8 cellular contexts compared by ENCODE assay signal in genomic region chr14:35229495-35230089, GRCh38.
DNase-seq lines count a peak whose midpoint lies in the region; ATAC-seq and TF ChIP-seq lines count a peak whose summit lies in the region.

No MANE protein-coding gene starts in this region.

- H3K79me2 ChIP-seq in SU-DHL-6 (ENCODE audit: insufficient read depth, low read length): no peaks in the 10 kb centered on the region; the same call in 1 of the 2 replicates

- H3K4me2 ChIP-seq in SU-DHL-6 (ENCODE audit: low read depth, low read length, poor library complexity, severe bottlenecking): no peak overlapping the region

- no peaks in the 10 kb centered on the region for H3K27me3 ChIP-seq in SU-DHL-6 (ENCODE audit: low read length)
- H3K27me3 ChIP-seq in liver (ENCODE audit: control insufficient read depth in 4 of 4, insufficient read depth in 4 of 4, low read length in 3 of 4): no peaks in the 10 kb centered on the region

- no peaks in the 10 kb centered on the region for H3K4me1 ChIP-seq in liver (ENCODE audit: control insufficient read depth in 4 of 4, insufficient read depth in 4 of 4, low read length in 3 of 4)

- H3K27ac ChIP-seq in SU-DHL-6 (ENCODE audit: low read depth, low read length) (no peak overlapping the region), liver (ENCODE audit: low read depth in 1 of 2, low read length in 2 of 2) (no peak overlapping the region)

- WGBS in liver: 83% methylated on average over 3 of the region's 3 CpGs

- no peak for TF ChIP-seq EP300 in Ishikawa (IDR thresholded peaks at IDR 0.05; ENCODE audit: borderline replicate concordance)

- H3K9me3 ChIP-seq in SU-DHL-6 (ENCODE audit: insufficient read depth, low read length): no peaks in the 10 kb centered on the region
- no peaks in the 10 kb centered on the region for H3K9me3 ChIP-seq in liver (ENCODE audit: control insufficient read depth in 4 of 4, low read length in 3 of 4)

- TF ChIP-seq RAD21 in Ishikawa (IDR thresholded peaks at IDR 0.05; ENCODE audit: low read depth) (peak; percentile 48), liver (IDR thresholded peaks at IDR 0.05) (peak; percentile 55 to 60)

- DNase-seq in ELR (ENCODE audit: low read depth): peak; percentile 37
- no peak for DNase-seq in middle frontal gyrus (ENCODE audit: extremely low spot score, low spot score)
- DNase-seq in GM19238 (ENCODE audit: insufficient read length, low spot score): no peak
- no peak for DNase-seq in inferior parietal cortex (ENCODE audit: extremely low spot score)

- H3K4me3 ChIP-seq in SU-DHL-6 (ENCODE audit: insufficient read depth, low read length, poor library complexity, severe bottlenecking) (no peak overlapping the region), liver (ENCODE audit: low read depth in 1 of 3, low read length in 3 of 3) (no peak overlapping the region)

- no peaks in the 10 kb centered on the region for H3K9me2 ChIP-seq in SU-DHL-6 (replicated peaks; ENCODE audit: insufficient read depth, low read length)

- TF ChIP-seq CTCF in SU-DHL-6 (IDR thresholded peaks at IDR 0.05; ENCODE audit: insufficient read depth, low read length, poor library complexity, severe bottlenecking) (peak; percentile 34), liver (IDR thresholded peaks at IDR 0.05; ENCODE audit: low read depth, low read length, missing input control) (peak; percentile 14)

- ATAC-seq in HG03571 (IDR thresholded peaks at IDR 0.05; ENCODE audit: unreplicated experiment): no peak

- H3K9ac ChIP-seq in SU-DHL-6 (ENCODE audit: low read length): no peak overlapping the region
- H3K9ac ChIP-seq in liver (ENCODE audit: low read depth in 1 of 2, low read length in 2 of 2): no peak overlapping the region

- H3K36me3 ChIP-seq in SU-DHL-6 (ENCODE audit: low read length) (no peaks in the 10 kb centered on the region), liver (ENCODE audit: control insufficient read depth in 4 of 4, insufficient read depth in 3 of 4, low read depth in 1 of 4, low read length in 3 of 4) (no peaks in the 10 kb centered on the region)

- no peak overlapping the region for H2AFZ ChIP-seq in SU-DHL-6 (ENCODE audit: low read depth, low read length, severe bottlenecking)

- no peaks in the 10 kb centered on the region for H4K20me1 ChIP-seq in SU-DHL-6 (ENCODE audit: low read depth, low read length)

- H3F3A ChIP-seq in SU-DHL-6 (ENCODE audit: insufficient read depth): no peaks in the 10 kb centered on the region

TF ChIP-seq in Ishikawa, 13 proteins besides CTCF, POLR2A, EP300 and RAD21:
- TF ChIP-seq CREB1 (IDR thresholded peaks at IDR 0.05; ENCODE audit: low read depth) (no peak), MAX (IDR thresholded peaks at IDR 0.05) (no peak), TAF1 (IDR thresholded peaks at IDR 0.05; ENCODE audit: low read depth) (no peak), REST (IDR thresholded peaks at IDR 0.05; ENCODE audit: low read depth) (no peak), CEBPB (IDR thresholded peaks at IDR 0.05) (no peak), TEAD4 (IDR thresholded peaks at IDR 0.05) (no peak), NFIC (IDR thresholded peaks at IDR 0.05) (no peak), TCF12 (IDR thresholded peaks at IDR 0.05; ENCODE audit: low read depth) (no peak), EGR1 (IDR thresholded peaks at IDR 0.05) (no peak), YY1 (IDR thresholded peaks at IDR 0.05; ENCODE audit: low read depth) (no peak), ZBTB7A (IDR thresholded peaks at IDR 0.05; ENCODE audit: low read depth) (no peak), FOXM1 (IDR thresholded peaks at IDR 0.05; ENCODE audit: borderline replicate concordance, low read depth) (no peak), USF1 (IDR thresholded peaks at IDR 0.05) (no peak)
TF ChIP-seq in Ishikawa: peak in this region for 0.

TF ChIP-seq in liver, 16 proteins besides CTCF, POLR2A, EP300 and RAD21:
- TF ChIP-seq FOXA1 (IDR thresholded peaks at IDR 0.05) (no peak), HNF4G (IDR thresholded peaks at IDR 0.05) (no peak), JUND (IDR thresholded peaks at IDR 0.05) (no peak), SP1 (IDR thresholded peaks at IDR 0.05) (no peak), FOXA2 (IDR thresholded peaks at IDR 0.05) (no peak), REST (IDR thresholded peaks at IDR 0.05) (no peak), MAX (IDR thresholded peaks at IDR 0.05) (no peak)
